12 cellular contexts compared by ENCODE assay signal in the genomic region with DNA sequence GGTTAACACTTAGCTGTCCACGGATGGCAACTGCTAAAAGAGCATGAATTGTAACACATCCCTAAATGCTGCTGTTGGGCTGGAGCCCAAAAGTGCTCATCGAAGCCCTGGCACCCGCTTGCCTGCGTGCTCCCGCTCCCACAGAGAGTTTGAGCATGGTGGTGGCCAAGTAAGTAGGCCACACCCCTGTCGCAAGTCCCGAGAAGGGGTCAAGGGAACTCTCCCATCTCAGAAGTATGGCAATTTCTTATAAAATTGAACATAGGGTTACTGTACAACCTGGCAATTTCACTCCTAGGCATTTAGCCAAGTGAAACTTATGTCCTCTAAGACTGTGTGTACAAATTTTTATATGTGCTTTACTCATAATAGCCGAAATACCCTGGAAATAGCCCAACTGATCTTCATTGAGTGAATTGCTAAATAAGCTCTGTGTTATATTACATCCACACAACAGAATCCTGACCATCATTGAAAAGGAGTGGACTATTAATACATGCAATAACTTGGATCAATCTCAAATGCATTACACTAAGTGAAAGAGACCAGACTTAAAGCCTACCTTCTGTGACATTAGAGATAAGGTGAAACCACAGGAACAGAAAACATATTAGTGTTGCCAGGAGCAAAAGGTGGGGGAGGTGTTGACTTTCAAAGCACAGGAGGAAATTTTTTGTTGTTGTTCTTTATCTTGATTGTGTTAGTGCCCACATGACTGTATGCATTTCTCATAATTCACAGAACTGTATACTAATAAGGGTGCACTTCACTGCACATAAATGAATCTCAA. TPM values are rescaled to one million over a fixed set of nuclear protein-coding genes. Genes with fewer than 3 reads are reported as not detected.
DNase-seq lines count a peak whose midpoint lies in the region; ATAC-seq and TF ChIP-seq lines count a peak whose summit lies in the region.
"Had no signal": no experiment of that assay in that cellular context is flagged by ENCODE, and none has a peak within 500 bp of the region (broad histone marks: within the 10 kb centered on the region; RNA-seq: fewer than 3 reads in every experiment).

No MANE protein-coding gene starts in this region.

- CTCF ChIA-PET in GM10248 (lab: Yijun Ruan, JAX), result interaction anchor here (1.1 to 10.8 kb wide), 3 partner anchors 19 to 199 kb away, joined by 4 to 94 read pairs (median 20); a partner anchor contains a TSS

- peaks cover 66% of the 10 kb centered on the region for H3F3A ChIP-seq in DOHH2 (ENCODE audit: control insufficient read depth, insufficient read depth)

- peak; percentile 19 for DNase-seq in LoVo (ENCODE audit: low spot score)
- no peak for DNase-seq in activated T-helper 1 cell treated with anti-CD3 and anti-CD28 coated beads, Interleukin-12 subunit alpha, Interleukin-12 subunit beta, Interleukin-2, Interleukin-4 antibody, amounts not matched to agents 30 ng/mL and 10 ng/mL and 1 ng/mL, durations not matched to agents 14 hours and 24 hours and 36 hours (ENCODE audit: low spot score)
- DNase-seq in mesendoderm, result peak; percentile 40
- no peak for DNase-seq in GM10248 (ENCODE audit: extremely low spot score)
- DNase-seq in activated gamma-delta T cell (lab: John Stamatoyannopoulos, UW), result no peak
- DNase-seq: GF-D8; natural killer cell; stimulated activated CD4-positive, alpha-beta T cell treated with anti-CD3 and anti-CD28 coated beads, Interleukin-12 subunit alpha, Interleukin-12 subunit beta, amount 100 ng/mL, for 4 hours had no signal

- ATAC-seq in GM18498 (IDR thresholded peaks at IDR 0.05; ENCODE audit: unreplicated experiment), result no peak
- ATAC-seq: HepG2, natural killer cell had no signal

- peak overlapping the region; percentile 97 for H3K4me2 ChIP-seq in DOHH2 (ENCODE audit: low read length)
- H3K4me2 ChIP-seq in mesendoderm (ENCODE audit: low read length), result no peak overlapping the region

- H3K79me1 ChIP-seq in mesendoderm (ENCODE audit: low read length), result no peaks in the 10 kb centered on the region

- H3K79me2 ChIP-seq in DOHH2 (ENCODE audit: control insufficient read depth, low read length) (peaks cover 61% of the 10 kb centered on the region), mesendoderm (ENCODE audit: control insufficient read depth, insufficient read depth, low read length) (no peaks in the 10 kb centered on the region)

- no peak for TF ChIP-seq CTCF in DOHH2 (IDR thresholded peaks at IDR 0.05; ENCODE audit: low read depth, low read length, poor library complexity, severe bottlenecking)
- no peak for TF ChIP-seq CTCF in GM10248 (IDR thresholded peaks at IDR 0.05; ENCODE audit: control extremely low read depth, extremely low read depth, low read depth, missing control alignments)

- H2AK5ac ChIP-seq in mesendoderm (ENCODE audit: low read length), result no peak overlapping the region

- H3K9ac ChIP-seq in mesendoderm (ENCODE audit: low read length), result no peak overlapping the region

- H3K36me3 Mint-ChIP-seq in activated T-helper 1 cell treated with anti-CD3 and anti-CD28 coated beads, Interleukin-12 subunit alpha, Interleukin-12 subunit beta, Interleukin-2, Interleukin-4 antibody, amounts not matched to agents 30 ng/mL and 10 ng/mL and 1 ng/mL, durations not matched to agents 14 hours and 24 hours and 36 hours (ENCODE audit: low read depth), result peaks cover 5% of the 10 kb centered on the region
- H3K36me3 Mint-ChIP-seq: natural killer cell had no signal

- H3K18ac ChIP-seq in mesendoderm (ENCODE audit: low read length), result no peak overlapping the region

- peak overlapping the region; percentile 56 for H3K27ac Mint-ChIP-seq in activated T-helper 1 cell treated with anti-CD3 and anti-CD28 coated beads, Interleukin-12 subunit alpha, Interleukin-12 subunit beta, Interleukin-2, Interleukin-4 antibody, amounts not matched to agents 30 ng/mL and 10 ng/mL and 1 ng/mL, durations not matched to agents 14 hours and 24 hours and 36 hours

- H3K27ac ChIP-seq in DOHH2 (ENCODE audit: low read depth, low read length) (peak overlapping the region; percentile 99), mesendoderm (ENCODE audit: low read depth, low read length) (no peak overlapping the region)
- H3K27ac ChIP-seq: cardiac muscle cell had no signal

- no peaks in the 10 kb centered on the region for H3K9me3 Mint-ChIP-seq in activated T-helper 1 cell treated with anti-CD3 and anti-CD28 coated beads, Interleukin-12 subunit alpha, Interleukin-12 subunit beta, Interleukin-2, Interleukin-4 antibody, amounts not matched to agents 30 ng/mL and 10 ng/mL and 1 ng/mL, durations not matched to agents 14 hours and 24 hours and 36 hours
- H3K9me3 Mint-ChIP-seq: natural killer cell had no signal

- WGBS in mesendoderm (ENCODE audit: extremely low coverage, insufficient coverage, low lambda C conversion rate), result no CpG with 5 or more reads among the region's 8 CpGs

- POLR2A ChIA-PET in GM10248 (lab: Yijun Ruan, JAX), result no interaction called here

- H3K4ac ChIP-seq in mesendoderm (ENCODE audit: low read depth, low read length), result no peak overlapping the region

- no peaks in the 10 kb centered on the region for H3K27me3 ChIP-seq in DOHH2 (ENCODE audit: control insufficient read depth, low read length)
- no peaks in the 10 kb centered on the region for H3K27me3 ChIP-seq in mesendoderm (ENCODE audit: insufficient read depth, low read length, poor library complexity)
- H3K27me3 ChIP-seq: cardiac muscle cell had no signal

- H4K5ac ChIP-seq in mesendoderm (ENCODE audit: low read length), result no peak overlapping the region

- H3K4me3 Mint-ChIP-seq in activated T-helper 1 cell treated with anti-CD3 and anti-CD28 coated beads, Interleukin-12 subunit alpha, Interleukin-12 subunit beta, Interleukin-2, Interleukin-4 antibody, amounts not matched to agents 30 ng/mL and 10 ng/mL and 1 ng/mL, durations not matched to agents 14 hours and 24 hours and 36 hours, result peak overlapping the region; percentile 31
- H3K4me3 Mint-ChIP-seq: natural killer cell had no signal

- H2BK5ac ChIP-seq in mesendoderm (ENCODE audit: low read length), result no peak overlapping the region

- peaks cover 75% of the 10 kb centered on the region for H3K4me1 Mint-ChIP-seq in activated T-helper 1 cell treated with anti-CD3 and anti-CD28 coated beads, Interleukin-12 subunit alpha, Interleukin-12 subunit beta, Interleukin-2, Interleukin-4 antibody, amounts not matched to agents 30 ng/mL and 10 ng/mL and 1 ng/mL, durations not matched to agents 14 hours and 24 hours and 36 hours (ENCODE audit: low read depth)

- H4K20me1 ChIP-seq in DOHH2 (ENCODE audit: control insufficient read depth, insufficient read depth, low read depth, low read length), result no peaks in the 10 kb centered on the region

- H3K9me3 ChIP-seq in DOHH2 (ENCODE audit: control insufficient read depth, insufficient read depth, low read length), result no peaks in the 10 kb centered on the region

- H2BK15ac ChIP-seq in mesendoderm (replicated peaks; ENCODE audit: low read depth), result no peak overlapping the region

- intact Hi-C loops in activated T-helper 1 cell treated with anti-CD3 and anti-CD28 coated beads, Interleukin-12 subunit alpha, Interleukin-12 subunit beta, Interleukin-2, Interleukin-4 antibody, amounts not matched to agents 30 ng/mL and 10 ng/mL and 1 ng/mL, durations not matched to agents 14 hours and 24 hours and 36 hours (cut with micrococcal nuclease), result loop anchor here (2.0 to 10.0 kb wide), 3 partner anchors 60 to 1380 kb away; a partner anchor contains a TSS

- H3K4me3 ChIP-seq in DOHH2 (ENCODE audit: low read length), result peak overlapping the region; percentile 93
- no peak overlapping the region for H3K4me3 ChIP-seq in mesendoderm (ENCODE audit: low read length)
- H3K4me3 ChIP-seq: cardiac muscle cell had no signal

- peaks cover 77% of the 10 kb centered on the region for H3K4me1 ChIP-seq in DOHH2 (ENCODE audit: control insufficient read depth, low read length)
- peaks cover 2% of the 10 kb centered on the region for H3K4me1 ChIP-seq in mesendoderm (ENCODE audit: control insufficient read depth, low read depth, low read length)

- H3K36me3 ChIP-seq in DOHH2 (ENCODE audit: control insufficient read depth, low read length) (peaks cover 36% of the 10 kb centered on the region), mesendoderm (ENCODE audit: control insufficient read depth, insufficient read depth, low read length) (no peaks in the 10 kb centered on the region)
- H3K36me3 ChIP-seq: cardiac muscle cell had no signal

- H3K23ac ChIP-seq in mesendoderm (ENCODE audit: low read length), result no peak overlapping the region

- no peaks in the 10 kb centered on the region for H3K27me3 Mint-ChIP-seq in activated T-helper 1 cell treated with anti-CD3 and anti-CD28 coated beads, Interleukin-12 subunit alpha, Interleukin-12 subunit beta, Interleukin-2, Interleukin-4 antibody, amounts not matched to agents 30 ng/mL and 10 ng/mL and 1 ng/mL, durations not matched to agents 14 hours and 24 hours and 36 hours (ENCODE audit: insufficient read depth)

- H3K56ac ChIP-seq in mesendoderm (ENCODE audit: low read length), result no peak overlapping the region

- H3K9me2 ChIP-seq in DOHH2 (replicated peaks; ENCODE audit: control insufficient read depth, low read length), result no peaks in the 10 kb centered on the region

- no peak overlapping the region for H2BK120ac ChIP-seq in mesendoderm (ENCODE audit: low read depth, low read length)

- no peak overlapping the region for H4K8ac ChIP-seq in mesendoderm (ENCODE audit: low read depth, low read length)

RNA-seq across cellular contexts. Expression of a gene that starts 1.5 kb away (rescaled TPM):
- 2.8 and 3.5 TPM in 2 replicates for total RNA-seq in activated T-helper 1 cell treated with anti-CD3 and anti-CD28 coated beads, Interleukin-12 subunit alpha, Interleukin-12 subunit beta, Interleukin-2, Interleukin-4 antibody, amounts not matched to agents 30 ng/mL and 10 ng/mL and 1 ng/mL, durations not matched to agents 14 hours and 24 hours and 36 hours
- polyA plus RNA-seq in mesendoderm (2013, experiment 1 of 2), result not detected
- polyA plus RNA-seq in mesendoderm (2013, experiment 2 of 2), result not detected
- total RNA-seq: cardiac muscle cell, HepG2 had no signal
- polyA plus RNA-seq: HepG2 had no signal

RNA-seq across cellular contexts. Expression of a gene that starts 48.3 kb away (rescaled TPM):
- 12.4 and 12.8 TPM in 2 replicates for total RNA-seq in activated T-helper 1 cell treated with anti-CD3 and anti-CD28 coated beads, Interleukin-12 subunit alpha, Interleukin-12 subunit beta, Interleukin-2, Interleukin-4 antibody, amounts not matched to agents 30 ng/mL and 10 ng/mL and 1 ng/mL, durations not matched to agents 14 hours and 24 hours and 36 hours
- polyA plus RNA-seq in mesendoderm (2013, experiment 1 of 2), result 6.2 TPM
- polyA plus RNA-seq in mesendoderm (2013, experiment 2 of 2), result 6.9 TPM

Comparison
In these comparisons a context has a peak if more than half of its experiments do, and no peak if none do; other contexts are left out.
1. DNase-seq: peak in LoVo (single experiment) and mesendoderm (single experiment); none in activated T-helper 1 cell treated with anti-CD3 and anti-CD28 coated beads, Interleukin-12 subunit alpha, Interleukin-12 subunit beta, Interleukin-2, Interleukin-4 antibody, amounts not matched to agents 30 ng/mL and 10 ng/mL and 1 ng/mL, durations not matched to agents 14 hours and 24 hours and 36 hours (single experiment), GM10248 (single experiment) and activated gamma-delta T cell (single experiment).